In genomic region chr2:223760838-223761502, GRCh38 we compare ENCODE assay signal across 8 cellular contexts.
DNase-seq lines count a peak whose midpoint lies in the region; ATAC-seq and TF ChIP-seq lines count a peak whose summit lies in the region.

No MANE protein-coding gene starts in this region.

- intact Hi-C loops in PC-9 (cut with micrococcal nuclease; ENCODE audit: unreplicated experiment): loop anchor here (1.0 to 10.0 kb wide), 10 partner anchors 36 to 786 kb away; partner anchors contain the start of genes AP1S3 and MRPL44
- intact Hi-C loops in adrenal gland (cut with DNase I): no loop called here
- intact Hi-C loops in lower leg skin (cut with DNase I; ENCODE audit: low total_unique reads): no loop called here
- intact Hi-C loops in esophagus muscularis mucosa (cut with DNase I): no loop called here

- peaks cover 55% of the 10 kb centered on the region for H3F3A ChIP-seq in PC-9 (ENCODE audit: insufficient read depth, low read depth)

- no peaks in the 10 kb centered on the region for H3K9me3 ChIP-seq in PC-9 (ENCODE audit: insufficient read depth, low read depth)
- H3K9me3 ChIP-seq in adrenal gland (replicated peaks in 1 of 3): no peaks in the 10 kb centered on the region
- no peaks in the 10 kb centered on the region for H3K9me3 ChIP-seq in esophagus muscularis mucosa

- H3K36me3 ChIP-seq in PC-9 (ENCODE audit: low read depth): 0 out of 2 replicates have a peak, but pooled peaks cover 7% of the 10 kb centered on the region
- no peaks in the 10 kb centered on the region for H3K36me3 ChIP-seq in adrenal gland (replicated peaks in 1 of 2)
- H3K36me3 ChIP-seq in esophagus muscularis mucosa: no peaks in the 10 kb centered on the region

- no peaks in the 10 kb centered on the region for H4K20me1 ChIP-seq in PC-9 (ENCODE audit: insufficient read depth)

- peak; percentile 84 for ATAC-seq in HG02938 (IDR thresholded peaks at IDR 0.05; ENCODE audit: unreplicated experiment)

- peak overlapping the region; percentile 96 for H3K27ac ChIP-seq in PC-9
- no peak overlapping the region for H3K27ac ChIP-seq in adrenal gland
- H3K27ac ChIP-seq in esophagus muscularis mucosa (replicated peaks in 1 of 4): no peak overlapping the region

- H3K4me2 ChIP-seq in PC-9: peak overlapping the region; percentile 74

- peak; percentile 60 for TF ChIP-seq CTCF in PC-9 (conservative IDR thresholded peaks at IDR 0.05)
- TF ChIP-seq CTCF in adrenal gland (IDR thresholded peaks at IDR 0.05): no peak
- no peak for TF ChIP-seq CTCF in lower leg skin (IDR thresholded peaks at IDR 0.05)
- TF ChIP-seq CTCF in esophagus muscularis mucosa (IDR thresholded peaks at IDR 0.05): no peak

- DNase-seq in stimulated activated CD4-positive, alpha-beta T cell treated with anti-CD3 and anti-CD28 coated beads, Interleukin-12 subunit alpha, Interleukin-12 subunit beta, amount 100 ng/mL, for 48 hours (ENCODE audit: low read depth in 2 of 3, low spot score in 1 of 3): peak; percentile 20 to 30 (median 23)
- no peak for DNase-seq in stimulated activated CD4-positive, alpha-beta T cell treated with anti-CD3 and anti-CD28 coated beads, Interleukin-12 subunit alpha, Interleukin-12 subunit beta, amount 100 ng/mL, for 4 hours
- DNase-seq in PC-9: peak; percentile 91 to 99
- DNase-seq in adrenal gland: peak; percentile 18 to 61 (median 54)
- DNase-seq in lower leg skin (ENCODE audit: low spot score in 2 of 2): peak; percentile 48 to 87
- DNase-seq in ureter (ENCODE audit: low spot score): peak; percentile 69
- no peak for DNase-seq in esophagus muscularis mucosa (ENCODE audit: extremely low spot score)

- H3K4me1 ChIP-seq in PC-9 (replicated peaks; ENCODE audit: insufficient read depth) (peaks cover 42% of the 10 kb centered on the region), adrenal gland (replicated peaks in 1 of 2) (no peaks in the 10 kb centered on the region), esophagus muscularis mucosa (peaks cover 0 to 2% (median 0%) of the 10 kb centered on the region in 4 donors)

- CTCF ChIA-PET in PC-9 (lab: Charles Lee): interaction anchor here (0.6 to 1.8 kb wide), 14 partner anchors 15 to 513 kb away, joined by 3 to 7 read pairs (median 4); no protein-coding TSS in a partner anchor

- WGBS in adrenal gland, 4 donors: 67 to 81% (median 78%) methylated on average over 8 of the region's 8 CpGs
- 66 to 70% methylated on average over 8 of the region's 8 CpGs for WGBS in lower leg skin, 2 donors
- 69% methylated on average over 8 of the region's 8 CpGs for WGBS in esophagus muscularis mucosa

- no peak for TF ChIP-seq EP300 in esophagus muscularis mucosa (IDR thresholded peaks at IDR 0.05)

- TF ChIP-seq POLR2A in adrenal gland (IDR thresholded peaks at IDR 0.05) (no peak), lower leg skin (IDR thresholded peaks at IDR 0.05) (no peak), esophagus muscularis mucosa (IDR thresholded peaks at IDR 0.05; ENCODE audit: low read depth) (no peak)

- 0 out of 2 replicates have a peak overlapping the region, but pooled peaks have one; percentile 14 for H2AFZ ChIP-seq in PC-9

- H3K4me3 ChIP-seq in PC-9 (peak overlapping the region; percentile 42; the same call in 1 of the 2 replicates), adrenal gland (no peak overlapping the region), lower leg skin (ENCODE audit: low read depth, poor library complexity, severe bottlenecking) (no peak overlapping the region), esophagus muscularis mucosa (no peak overlapping the region)

- H3K9me2 ChIP-seq in PC-9 (ENCODE audit: insufficient read depth): no peaks in the 10 kb centered on the region

- H3K27me3 ChIP-seq in PC-9 (ENCODE audit: insufficient read depth, low read depth): no peaks in the 10 kb centered on the region
- no peaks in the 10 kb centered on the region for H3K27me3 ChIP-seq in adrenal gland
- H3K27me3 ChIP-seq in esophagus muscularis mucosa: no peaks in the 10 kb centered on the region

- TSS peak; percentile 66 for BruUV-seq in PC-9 (replicated peaks; lab: Mats Ljungman, UMichigan)

- POLR2A ChIA-PET in PC-9 (lab: Charles Lee; ENCODE audit: unreplicated experiment): interaction anchor here (0.5 to 1.3 kb wide), 5 partner anchors 17 to 992 kb away, joined by 4 to 8 read pairs (median 5); no protein-coding TSS in a partner anchor

- peaks cover 4% of the 10 kb centered on the region; the same call in 1 of the 2 replicates for H3K79me2 ChIP-seq in PC-9 (ENCODE audit: low read depth)

Comparison
In these comparisons a context has a peak if more than half of its experiments do, and no peak if none do; other contexts are left out.
1. DNase-seq: peak in stimulated activated CD4-positive, alpha-beta T cell treated with anti-CD3 and anti-CD28 coated beads, Interleukin-12 subunit alpha, Interleukin-12 subunit beta, amount 100 ng/mL, for 48 hours (3 of 3), PC-9 (2 of 2), adrenal gland (7 of 7), lower leg skin (2 of 2) and ureter (single experiment); none in stimulated activated CD4-positive, alpha-beta T cell treated with anti-CD3 and anti-CD28 coated beads, Interleukin-12 subunit alpha, Interleukin-12 subunit beta, amount 100 ng/mL, for 4 hours (single experiment) and esophagus muscularis mucosa (single experiment).